In the genomic region with DNA sequence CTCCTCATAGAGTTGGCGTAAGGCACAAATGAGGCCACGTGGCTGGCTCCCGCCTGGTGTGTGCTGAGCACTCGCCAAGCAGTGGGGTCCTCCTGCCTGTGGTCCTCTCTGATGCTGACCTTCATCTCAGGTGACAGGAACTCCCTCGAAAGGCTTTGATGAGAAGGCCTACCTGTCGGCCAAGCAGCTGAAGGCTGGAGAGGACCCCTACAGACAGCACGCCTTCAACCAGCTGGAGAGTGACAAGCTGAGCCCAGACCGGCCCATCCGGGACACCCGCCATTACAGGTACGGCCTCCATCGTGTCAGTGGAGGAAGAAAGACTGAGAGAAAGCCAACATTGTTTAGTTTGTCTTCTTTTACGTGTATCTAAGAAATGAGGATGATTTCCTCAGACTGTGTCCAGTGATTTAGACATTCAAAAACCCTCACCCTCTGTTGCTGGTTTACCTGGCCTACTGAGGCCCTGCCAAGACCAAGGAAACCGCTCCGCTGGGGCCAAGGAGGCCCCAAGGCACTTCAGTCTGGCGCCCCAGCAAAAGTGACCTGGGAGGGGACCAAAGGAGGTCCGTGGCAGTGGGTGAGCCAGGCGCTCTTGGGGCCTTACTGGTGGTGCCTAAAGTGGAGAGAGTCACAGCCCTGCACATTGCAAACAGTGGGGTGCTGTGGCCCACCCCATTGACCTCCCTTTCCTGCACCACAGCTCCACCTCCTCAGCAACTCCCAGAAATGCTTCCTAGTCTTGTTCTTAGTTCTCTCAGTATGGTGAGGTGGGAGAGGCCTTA, we compare ENCODE assay signal across 16 cellular contexts.
"Had no signal": no experiment of that assay in that cellular context is flagged by ENCODE, and none has a peak within 500 bp of the region (broad histone marks: within the 10 kb centered on the region; RNA-seq: fewer than 3 reads in every experiment).

No MANE protein-coding gene starts in this region.

- H3K9me3 ChIP-seq: colonic mucosa, heart right ventricle, SJSA1 had no signal

- H3K4me3 ChIP-seq: cardiac muscle cell, colonic mucosa, heart right ventricle, SJSA1 had no signal

- H3K27me3 Mint-ChIP-seq: progenitor cell of endocrine pancreas had no signal

- H3K27ac ChIP-seq: cardiac muscle cell, colonic mucosa, heart right ventricle, SJSA1 had no signal

- H3K9me3 Mint-ChIP-seq: activated T-cell treated with anti-CD3 and anti-CD28 coated beads, Interleukin-2, amount 50 U/mL, for 4 hours had no signal

- H3K27ac Mint-ChIP-seq: progenitor cell of endocrine pancreas had no signal

- H3K4me1 ChIP-seq: colonic mucosa had no signal

- H3K4me3 Mint-ChIP-seq: activated T-cell treated with anti-CD3 and anti-CD28 coated beads, Interleukin-2, amount 50 U/mL, for 4 hours had no signal

- H3K36me3 ChIP-seq: cardiac muscle cell, colonic mucosa, SJSA1 had no signal

- H3K27me3 ChIP-seq: cardiac muscle cell, colonic mucosa, heart right ventricle, SJSA1 had no signal

- FAIRE-seq: frontal cortex, keratinocyte had no signal

- DNase-seq: activated CD4-positive, alpha-beta T cell treated with anti-CD3 and anti-CD28 coated beads for 4 hours; activated T-cell treated with anti-CD3 and anti-CD28 coated beads, Interleukin-2, amount 50 U/mL, for 4 hours; colonic mucosa; effector CD4-positive, alpha-beta T cell; heart right ventricle; left ventricle myocardium superior; midbrain; occipital lobe; right cardiac atrium; stimulated activated naive CD8-positive, alpha-beta T cell treated with anti-CD3 and anti-CD28 coated beads, Interleukin-15, Interleukin-2, amounts not matched to agents 100 U/mL and 50 U/mL, for 24 hours; T1000 had no signal
